In genomic region chrX:138745215-138745614, GRCh38 we compare ENCODE assay signal across 9 cellular contexts. TPM values are rescaled to one million over a fixed set of nuclear protein-coding genes. Genes with fewer than 3 reads are reported as not detected.
DNase-seq lines count a peak whose midpoint lies in the region; ATAC-seq and TF ChIP-seq lines count a peak whose summit lies in the region.
"Had no signal": no experiment of that assay in that cellular context is flagged by ENCODE, and none has a peak within 500 bp of the region (broad histone marks: within the 10 kb centered on the region; RNA-seq: fewer than 3 reads in every experiment).

No MANE protein-coding gene starts in this region.

- no peak overlapping the region for H3K4me3 ChIP-seq in NT2/D1 (ENCODE audit: insufficient read length, low read depth)
- H3K4me3 ChIP-seq in naive thymus-derived CD4-positive, alpha-beta T cell (ENCODE audit: low read length), result no peak overlapping the region

- no peaks in the 10 kb centered on the region for H3K9me3 ChIP-seq in NT2/D1 (ENCODE audit: insufficient read depth, low read length)
- no peaks in the 10 kb centered on the region for H3K9me3 ChIP-seq in naive thymus-derived CD4-positive, alpha-beta T cell (ENCODE audit: control insufficient read depth in 2 of 3, low read length in 3 of 3)

- H3K27me3 ChIP-seq in NT2/D1 (ENCODE audit: insufficient read depth, insufficient read length), result no peaks in the 10 kb centered on the region
- H3K27me3 ChIP-seq in naive thymus-derived CD4-positive, alpha-beta T cell (ENCODE audit: control insufficient read depth in 2 of 2, insufficient read depth in 2 of 2, low read length in 2 of 2), result no peaks in the 10 kb centered on the region

- no peaks in the 10 kb centered on the region for H3K4me1 ChIP-seq in NT2/D1 (ENCODE audit: insufficient read depth, insufficient read length)
- no peaks in the 10 kb centered on the region for H3K4me1 ChIP-seq in naive thymus-derived CD4-positive, alpha-beta T cell (ENCODE audit: control insufficient read depth in 2 of 2, insufficient read depth in 2 of 2, low read length in 2 of 2)

- H3K9me3 Mint-ChIP-seq in endothelial cell (ENCODE audit: unreplicated experiment), result no peaks in the 10 kb centered on the region
- no peaks in the 10 kb centered on the region for H3K9me3 Mint-ChIP-seq in naive thymus-derived CD4-positive, alpha-beta T cell

- no peak overlapping the region for H3K4me3 Mint-ChIP-seq in endothelial cell (ENCODE audit: unreplicated experiment)
- no peak overlapping the region for H3K4me3 Mint-ChIP-seq in naive thymus-derived CD4-positive, alpha-beta T cell

- peaks cover 10% of the 10 kb centered on the region for H3K4me1 Mint-ChIP-seq in endothelial cell (ENCODE audit: unreplicated experiment)
- peaks cover 0 to 3% (median 0%) of the 10 kb centered on the region in 7 donors for H3K4me1 Mint-ChIP-seq in naive thymus-derived CD4-positive, alpha-beta T cell

- H3K36me3 ChIP-seq in NT2/D1 (ENCODE audit: insufficient read depth, insufficient read length, low read length), result no peaks in the 10 kb centered on the region
- H3K36me3 ChIP-seq in naive thymus-derived CD4-positive, alpha-beta T cell (ENCODE audit: control insufficient read depth in 2 of 3, insufficient read depth in 3 of 3, low read length in 3 of 3), result no peaks in the 10 kb centered on the region

- no peak overlapping the region for H3K27ac Mint-ChIP-seq in endothelial cell (ENCODE audit: unreplicated experiment)
- H3K27ac Mint-ChIP-seq in naive thymus-derived CD4-positive, alpha-beta T cell, result no peak overlapping the region

- POLR2A ChIA-PET in naive thymus-derived CD4-positive, alpha-beta T cell (lab: Charles Lee), result no interaction called here

- TF ChIP-seq CTCF in GM12872 (IDR thresholded peaks at IDR 0.05; ENCODE audit: insufficient read depth, low read depth, low read length) (peak; percentile 55), endothelial cell (IDR thresholded peaks at IDR 0.05; ENCODE audit: unreplicated experiment) (peak; percentile 68)

- H3K36me3 Mint-ChIP-seq in endothelial cell (ENCODE audit: low read depth, unreplicated experiment), result no peaks in the 10 kb centered on the region
- no peaks in the 10 kb centered on the region for H3K36me3 Mint-ChIP-seq in naive thymus-derived CD4-positive, alpha-beta T cell

- peaks cover 1% of the 10 kb centered on the region for H3K27me3 Mint-ChIP-seq in endothelial cell (ENCODE audit: unreplicated experiment)
- peaks cover 0 to 5% (median 0%) of the 10 kb centered on the region in 5 donors for H3K27me3 Mint-ChIP-seq in naive thymus-derived CD4-positive, alpha-beta T cell

- H3K27ac ChIP-seq in naive thymus-derived CD4-positive, alpha-beta T cell (ENCODE audit: low read depth, low read length), result no peak overlapping the region

- H3K9ac ChIP-seq in NT2/D1 (ENCODE audit: insufficient read length, low read depth), result no peak overlapping the region

- CTCF ChIA-PET in naive thymus-derived CD4-positive, alpha-beta T cell (lab: Charles Lee), result no interaction called here

- peak; percentile 80 for ATAC-seq in HG02852 (IDR thresholded peaks at IDR 0.05; ENCODE audit: unreplicated experiment)
- ATAC-seq in naive thymus-derived CD4-positive, alpha-beta T cell, result peak; percentile 40

- peak; percentile 59 for DNase-seq in Ammon's horn (ENCODE audit: low spot score)
- DNase-seq in NT2/D1 (ENCODE audit: low read depth, low spot score), result peak; percentile 28
- DNase-seq in endothelial cell (ENCODE audit: low spot score), result peak; percentile 51
- peak in 5 of 9 donors; percentile 9 to 44 (median 41) for DNase-seq in naive thymus-derived CD4-positive, alpha-beta T cell
- no peak for DNase-seq in occipital lobe (lab: John Stamatoyannopoulos, UW)
- no peak for DNase-seq in T-helper 9 cell
- DNase-seq: left cardiac atrium had no signal

- intact Hi-C loops in naive thymus-derived CD4-positive, alpha-beta T cell (cut with micrococcal nuclease), result loop anchor here in 1 of 2 donors (2.0 to 10.0 kb wide), 3 partner anchors 450 to 616 kb away; no protein-coding TSS in a partner anchor

RNA-seq across cellular contexts. Expression of gene FGF13, which starts 33.7 kb away (rescaled TPM):
- total RNA-seq in endothelial cell (ENCODE audit: unreplicated experiment) (42.6 TPM), occipital lobe (136 TPM)
- total RNA-seq in naive thymus-derived CD4-positive, alpha-beta T cell, result not detected
- not detected for polyA plus RNA-seq in naive thymus-derived CD4-positive, alpha-beta T cell

Comparison
In these comparisons a context has a peak if more than half of its experiments do, and no peak if none do; other contexts are left out.
1. DNase-seq: peak in Ammon's horn (single experiment), NT2/D1 (single experiment), endothelial cell (single experiment) and naive thymus-derived CD4-positive, alpha-beta T cell (5 of 9); none in occipital lobe (single experiment) and T-helper 9 cell (single experiment).
2. RNA of gene FGF13, which starts 33.7 kb away (total RNA-seq): 136 TPM in occipital lobe (single experiment) and 42.6 TPM in endothelial cell (single experiment); not detected in naive thymus-derived CD4-positive, alpha-beta T cell; every median in the first group is over 10 times any median in the second.